Comparison of ENCODE assay signal across 10 cellular contexts in genomic region chr2:15942711-15943345, GRCh38. TPM values are rescaled to one million over a fixed set of nuclear protein-coding genes. Genes with fewer than 3 reads are reported as not detected.
DNase-seq lines count a peak whose midpoint lies in the region; ATAC-seq and FAIRE-seq lines count a peak whose summit lies in the region.
"Had no signal": no experiment of that assay in that cellular context is flagged by ENCODE, and none has a peak within 500 bp of the region (broad histone marks: within the 10 kb centered on the region; RNA-seq: fewer than 3 reads in every experiment).

No MANE protein-coding gene starts in this region.

- ATAC-seq in GM18511 (IDR thresholded peaks at IDR 0.05; ENCODE audit: unreplicated experiment), result no peak
- ATAC-seq in GM21390 (IDR thresholded peaks at IDR 0.05; ENCODE audit: unreplicated experiment), result no peak

- H4K20me1 ChIP-seq in BLaER1 treated with 17β-estradiol and CSF1 and Interleukin-3, amounts not matched to agents 10 nM and 100 nM, result peaks cover 0 to 32% (median 26%) of the 10 kb centered on the region in 11 experiments; a peak in 13 of 22 replicates

- H3K4me1 ChIP-seq in BLaER1 treated with 17β-estradiol and CSF1 and Interleukin-3, amounts not matched to agents 10 nM and 100 nM, result peaks cover 20 to 50% (median 44%) of the 10 kb centered on the region in 10 experiments
- peaks cover 4% of the 10 kb centered on the region for H3K4me1 ChIP-seq in rectal smooth muscle tissue (ENCODE audit: control insufficient read depth, insufficient read depth, low read length)

- peak overlapping the region in 7 of 11 experiments; percentile 8 to 52 (median 21); a peak in 7 of 22 replicates for H3K27ac ChIP-seq in BLaER1 treated with 17β-estradiol and CSF1 and Interleukin-3, amounts not matched to agents 10 nM and 100 nM
- H3K27ac ChIP-seq in rectal smooth muscle tissue (ENCODE audit: low read depth, low read length), result no peak overlapping the region

- H3K9ac ChIP-seq in BLaER1 treated with 17β-estradiol and CSF1 and Interleukin-3, amounts not matched to agents 10 nM and 100 nM, result peak overlapping the region; percentile 52 to 76 (median 70); a peak in 21 of 22 replicates
- no peak overlapping the region for H3K9ac ChIP-seq in rectal smooth muscle tissue (ENCODE audit: low read length)

- DNase-seq in Jurkat, Clone E6-1 (ENCODE audit: low read depth, low spot score), result no peak
- DNase-seq in frontal cortex (ENCODE audit: low spot score in 2 of 2) (peak; percentile 21 to 41), GF-D8 (lab: John Stamatoyannopoulos, UW) (no peak)
- no peak for DNase-seq in effector CD8-positive, alpha-beta T cell (lab: John Stamatoyannopoulos, UW)
- DNase-seq: activated CD4-positive, alpha-beta T cell treated with anti-CD3 and anti-CD28 coated beads, Interleukin-2, amount 10 ng/mL, durations not matched to agents 24 days and 14 days had no signal

- peak overlapping the region; percentile 97 to 100 (median 100) for H3K4me2 ChIP-seq in BLaER1 treated with 17β-estradiol and CSF1 and Interleukin-3, amounts not matched to agents 10 nM and 100 nM

- peaks cover 33 to 53% (median 40%) of the 10 kb centered on the region in 11 experiments for H3K27me3 ChIP-seq in BLaER1 treated with 17β-estradiol and CSF1 and Interleukin-3, amounts not matched to agents 10 nM and 100 nM
- H3K27me3 ChIP-seq in rectal smooth muscle tissue (ENCODE audit: control insufficient read depth, insufficient read depth, low read length), result peaks cover 3% of the 10 kb centered on the region

- FAIRE-seq in frontal cortex (lab: Jason Lieb, UNC), result no peak

- no peaks in the 10 kb centered on the region for H3K9me3 ChIP-seq in BLaER1 treated with 17β-estradiol and CSF1 and Interleukin-3, amounts not matched to agents 10 nM and 100 nM (replicated peaks in 1 of 11)

- peaks cover 0 to 13% (median 0%) of the 10 kb centered on the region in 11 experiments; a peak in 3 of 22 replicates for H3K36me3 ChIP-seq in BLaER1 treated with 17β-estradiol and CSF1 and Interleukin-3, amounts not matched to agents 10 nM and 100 nM
- H3K36me3 ChIP-seq in rectal smooth muscle tissue (ENCODE audit: control insufficient read depth, insufficient read depth, low read length), result no peaks in the 10 kb centered on the region

- peak overlapping the region; percentile 58 to 72 (median 66) for H3K4me3 ChIP-seq in BLaER1 treated with 17β-estradiol and CSF1 and Interleukin-3, amounts not matched to agents 10 nM and 100 nM
- H3K4me3 ChIP-seq in Jurkat, Clone E6-1 (ENCODE audit: low read length), result peak overlapping the region; percentile 51
- H3K4me3 ChIP-seq in rectal smooth muscle tissue (ENCODE audit: low read length), result peak overlapping the region; percentile 21

RNA-seq across cellular contexts. Expression of gene MYCN, which starts 2.5 kb away (rescaled TPM):
- 18.0 TPM for polyA plus RNA-seq in Jurkat, Clone E6-1 (2012; ENCODE audit: insufficient read depth, insufficient read length)
- 70.5 TPM for total RNA-seq in frontal cortex
- total RNA-seq: activated CD4-positive, alpha-beta T cell treated with anti-CD3 and anti-CD28 coated beads, Interleukin-2, amount 10 ng/mL, durations not matched to agents 24 days and 14 days; HT-29 had no signal

Comparison
In these comparisons a context has a peak if more than half of its experiments do, and no peak if none do; other contexts are left out.
1. DNase-seq: peak in frontal cortex (2 of 2); none in Jurkat, Clone E6-1 (single experiment), effector CD8-positive, alpha-beta T cell (single experiment) and GF-D8 (single experiment).
2. Peak in every context shown above with its lines, with median percentiles within 50 percentile points of each other: H3K4me3 ChIP-seq.